ENCODE assay signal across 23 cellular contexts in genomic region chr14:61704554-61704953, GRCh38. TPM values are rescaled to one million over a fixed set of nuclear protein-coding genes. Genes with fewer than 3 reads are reported as not detected.
DNase-seq lines count a peak whose midpoint lies in the region; ATAC-seq, FAIRE-seq and TF ChIP-seq lines count a peak whose summit lies in the region.
"Had no signal": no experiment of that assay in that cellular context is flagged by ENCODE, and none has a peak within 500 bp of the region (broad histone marks: within the 10 kb centered on the region; RNA-seq: fewer than 3 reads in every experiment).

No MANE protein-coding gene starts in this region.

- H3K27me3 Mint-ChIP-seq in Calu3 (ENCODE audit: unreplicated experiment): no peaks in the 10 kb centered on the region
- H3K27me3 Mint-ChIP-seq in neural progenitor cell (ENCODE audit: insufficient read depth, low read depth): no peaks in the 10 kb centered on the region
- H3K27me3 Mint-ChIP-seq: activated naive CD8-positive, alpha-beta T cell treated with anti-CD3 and anti-CD28 coated beads, Interleukin-2, amount 50 U/mL, for 24 hours; stimulated activated memory B cell treated with anti-CD40 and anti-IgM and Interleukin-4, amounts not matched to agents 10 μg/mL and 1 μg/mL and 100 μg/mL, for 72 hours had no signal

- H3K4me3 ChIP-seq in astrocyte of the spinal cord (ENCODE audit: low read depth, low read length) (no peak overlapping the region), neural progenitor cell (no peak overlapping the region)
- H3K4me3 ChIP-seq: SK-N-MC, spleen, tibial artery had no signal

- no peaks in the 10 kb centered on the region for H3K9me3 ChIP-seq in neural progenitor cell (ENCODE audit: low read depth)
- H3K9me3 ChIP-seq: spleen, tibial artery had no signal

- DNase-seq in Calu3: no peak
- DNase-seq in HTR-8/SVneo (ENCODE audit: insufficient read length, low spot score): no peak
- DNase-seq in astrocyte of the spinal cord (ENCODE audit: low read depth, low spot score): peak; percentile 39
- DNase-seq in neural progenitor cell (ENCODE audit: low spot score): no peak
- DNase-seq in foreskin keratinocyte: no peak
- DNase-seq in T-helper 9 cell: no peak
- no peak for DNase-seq in central memory CD4-positive, alpha-beta T cell
- DNase-seq: activated CD4-positive, alpha-beta T cell treated with anti-CD3 and anti-CD28 coated beads for 1 hour; activated CD8-positive, alpha-beta memory T cell treated with anti-CD3 and anti-CD28 coated beads, Interleukin-2, amount 50 U/mL, for 4 hours; activated naive CD8-positive, alpha-beta T cell treated with anti-CD3 and anti-CD28 coated beads, Interleukin-2, amount 50 U/mL, for 24 hours; cerebellar nuclear complex; DMS53; NCI-H1105; NCI-H2107; NCI-H526; spleen; T1000; tibial artery had no signal

- BruUV-seq in Calu3 (replicated peaks; lab: Mats Ljungman, UMichigan): no TSS peak

- H3K4me3 Mint-ChIP-seq in Calu3 (ENCODE audit: low read depth, unreplicated experiment) (peak overlapping the region; percentile 45), neural progenitor cell (no peak overlapping the region)
- H3K4me3 Mint-ChIP-seq: activated naive CD8-positive, alpha-beta T cell treated with anti-CD3 and anti-CD28 coated beads, Interleukin-2, amount 50 U/mL, for 24 hours; stimulated activated memory B cell treated with anti-CD40 and anti-IgM and Interleukin-4, amounts not matched to agents 10 μg/mL and 1 μg/mL and 100 μg/mL, for 72 hours had no signal

- H3K36me3 Mint-ChIP-seq in Calu3 (ENCODE audit: insufficient read depth, unreplicated experiment): peaks cover 32% of the 10 kb centered on the region
- peaks cover 37% of the 10 kb centered on the region for H3K36me3 Mint-ChIP-seq in neural progenitor cell

- H3K27ac ChIP-seq in neural progenitor cell (no peak overlapping the region), foreskin keratinocyte (no peak overlapping the region)
- H3K27ac ChIP-seq: C4-2B, KMS-11, parathyroid adenoma, SK-N-MC, tibial artery had no signal

- intact Hi-C loops in Calu3 (cut with micrococcal nuclease; ENCODE audit: unreplicated experiment): no loop called here

- in situ Hi-C loops in astrocyte of the spinal cord (cut with HindIII; ENCODE audit: low sequenced_read_pairs): no loop called here

- H3K4me1 ChIP-seq in neural progenitor cell (peaks cover 37% of the 10 kb centered on the region), foreskin keratinocyte (peaks cover 15% of the 10 kb centered on the region)

- H3K36me3 ChIP-seq in neural progenitor cell: no peaks in the 10 kb centered on the region
- H3K36me3 ChIP-seq: spleen, tibial artery had no signal

- H3K9me3 Mint-ChIP-seq in Calu3 (ENCODE audit: low read depth, unreplicated experiment) (no peaks in the 10 kb centered on the region), neural progenitor cell (peaks cover 26% of the 10 kb centered on the region)
- H3K9me3 Mint-ChIP-seq: stimulated activated memory B cell treated with anti-CD40 and anti-IgM and Interleukin-4, amounts not matched to agents 10 μg/mL and 1 μg/mL and 100 μg/mL, for 72 hours had no signal

- no peak overlapping the region for H3K9ac ChIP-seq in neural progenitor cell
- H3K9ac ChIP-seq: KMS-11, parathyroid adenoma had no signal

- CTCF ChIA-PET in Calu3 (lab: Charles Lee): no interaction called here

- peak overlapping the region; percentile 25 for H3K4me2 ChIP-seq in neural progenitor cell
- H3K4me2 ChIP-seq: KMS-11 had no signal

- no peak overlapping the region for H2AFZ ChIP-seq in neural progenitor cell (replicated peaks)
- H2AFZ ChIP-seq: parathyroid adenoma had no signal

- peaks cover 98% of the 10 kb centered on the region for H3K79me2 ChIP-seq in neural progenitor cell (ENCODE audit: low read depth)

- TF ChIP-seq CTCF in Calu3 (IDR thresholded peaks at IDR 0.05; ENCODE audit: unreplicated experiment) (no peak), astrocyte of the spinal cord (IDR thresholded peaks at IDR 0.05; ENCODE audit: low read depth, low read length) (no peak), neural progenitor cell (IDR thresholded peaks at IDR 0.05) (no peak), foreskin keratinocyte (conservative IDR thresholded peaks at IDR 0.05) (no peak)

- H3K4me1 Mint-ChIP-seq in Calu3 (ENCODE audit: low read depth, unreplicated experiment) (peaks cover 30% of the 10 kb centered on the region), neural progenitor cell (no peaks in the 10 kb centered on the region)

- no peak overlapping the region for H3K27ac Mint-ChIP-seq in Calu3 (ENCODE audit: unreplicated experiment)
- no peak overlapping the region for H3K27ac Mint-ChIP-seq in neural progenitor cell
- H3K27ac Mint-ChIP-seq: activated naive CD8-positive, alpha-beta T cell treated with anti-CD3 and anti-CD28 coated beads, Interleukin-2, amount 50 U/mL, for 24 hours; stimulated activated memory B cell treated with anti-CD40 and anti-IgM and Interleukin-4, amounts not matched to agents 10 μg/mL and 1 μg/mL and 100 μg/mL, for 72 hours had no signal

- no peaks in the 10 kb centered on the region for H3F3A ChIP-seq in neural progenitor cell (ENCODE audit: low read depth)

- no peaks in the 10 kb centered on the region for H3K27me3 ChIP-seq in neural progenitor cell
- no peaks in the 10 kb centered on the region for H3K27me3 ChIP-seq in foreskin keratinocyte
- H3K27me3 ChIP-seq: spleen, tibial artery had no signal

- FAIRE-seq in HTR-8/SVneo (lab: Jason Lieb, UNC): peak; percentile 99

- no peak for ATAC-seq in foreskin keratinocyte
- ATAC-seq: activated naive CD8-positive, alpha-beta T cell treated with anti-CD3 and anti-CD28 coated beads, Interleukin-2, amount 50 U/mL, for 24 hours; stimulated activated memory B cell treated with anti-CD40 and anti-IgM and Interleukin-4, amounts not matched to agents 10 μg/mL and 1 μg/mL and 100 μg/mL, for 72 hours had no signal

- H4K20me1 ChIP-seq in neural progenitor cell (ENCODE audit: low read depth): peaks cover 87% of the 10 kb centered on the region

RNA-seq across cellular contexts. Expression of gene HIF1A, which starts 9.2 kb away (rescaled TPM):
- total RNA-seq in Calu3 (2022) (213 and 229 TPM in 2 replicates), neural progenitor cell (ENCODE audit: low replicate concordance) (185 and 299 TPM in 2 replicates), foreskin keratinocyte (122 and 130 TPM in 2 replicates)
- polyA plus RNA-seq in foreskin keratinocyte: 20.3 and 27.4 TPM in 2 replicates

RNA-seq across cellular contexts. Expression of gene SNAPC1, which starts 57.7 kb away (rescaled TPM):
- total RNA-seq in Calu3 (2022): 10.0 and 11.7 TPM in 2 replicates
- total RNA-seq in neural progenitor cell (ENCODE audit: low replicate concordance): 17.5 and 27.8 TPM in 2 replicates
- total RNA-seq in foreskin keratinocyte: 10.1 and 15.0 TPM in 2 replicates
- 4.8 and 8.7 TPM in 2 replicates for polyA plus RNA-seq in foreskin keratinocyte
